Comparison of ENCODE assay signal across 1 cellular context in genomic region chr5:154837009-154837881, GRCh38.
TF ChIP-seq lines count a peak whose summit lies in the region.

No MANE protein-coding gene starts in this region.

TF ChIP-seq in liver, 16 proteins besides CTCF, POLR2A, EP300 and RAD21:
- TF ChIP-seq FOXA1 (IDR thresholded peaks at IDR 0.05), result peak; percentile 58
- peak in 1 of 2 donors; percentile 47 for TF ChIP-seq EGR1 (IDR thresholded peaks at IDR 0.05; ENCODE audit: low read depth in 2 of 2)
- TF ChIP-seq YY1 (IDR thresholded peaks at IDR 0.05), result no peak
- TF ChIP-seq HNF4A (conservative IDR thresholded peaks at IDR 0.05), result peak; percentile 89 to 91
- no peak for TF ChIP-seq NR2F2 (IDR thresholded peaks at IDR 0.05)
- peak; percentile 86 for TF ChIP-seq SP1 (IDR thresholded peaks at IDR 0.05)
- peak; percentile 30 for TF ChIP-seq REST (IDR thresholded peaks at IDR 0.05)
- no peak for TF ChIP-seq ZBTB33 (IDR thresholded peaks at IDR 0.05)
- TF ChIP-seq FOXA2 (IDR thresholded peaks at IDR 0.05), result peak; percentile 67
- TF ChIP-seq GABPA (IDR thresholded peaks at IDR 0.05 in 1 of 2, conservative IDR thresholded peaks at IDR 0.05 in 1 of 2), result no peak
- no peak for TF ChIP-seq TAF1 (conservative IDR thresholded peaks at IDR 0.05)
- no peak for TF ChIP-seq ATF3 (IDR thresholded peaks at IDR 0.05)
- no peak for TF ChIP-seq MAX (IDR thresholded peaks at IDR 0.05)
- TF ChIP-seq JUND (IDR thresholded peaks at IDR 0.05), result peak in 1 of 2 donors; percentile 53
- peak; percentile 61 for TF ChIP-seq HNF4G (IDR thresholded peaks at IDR 0.05)
- TF ChIP-seq RXRA (IDR thresholded peaks at IDR 0.05), result peak; percentile 83 to 84
